ENCODE assay signal across 1 cellular context in the genomic region with DNA sequence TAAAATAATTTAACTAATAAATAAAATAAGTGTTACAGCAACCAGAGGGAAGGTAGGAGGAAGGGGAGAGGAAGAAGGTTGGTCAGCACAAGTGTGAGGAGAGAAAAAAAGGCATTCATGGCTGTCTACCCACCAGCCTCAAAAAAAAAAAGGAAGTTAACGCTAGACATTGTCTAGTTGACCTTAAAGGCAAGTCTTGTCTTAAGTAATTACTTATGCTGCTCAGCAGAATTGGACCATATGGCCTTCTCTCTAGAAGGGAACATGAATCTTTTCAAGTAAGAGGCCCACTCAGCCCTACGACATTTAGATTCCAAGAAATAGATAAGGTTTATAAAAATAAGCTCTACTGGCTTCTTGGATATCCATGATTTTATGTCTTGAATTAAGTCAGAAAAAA.
TF ChIP-seq lines count a peak whose summit lies in the region.

No MANE protein-coding gene starts in this region.

TF ChIP-seq in GM23338, 12 proteins besides CTCF, POLR2A, EP300 and RAD21 (continued from another document):
- TF ChIP-seq ZNF462 (CRISPR knock-in tag; IDR thresholded peaks at IDR 0.05): no peak
- TF ChIP-seq, protein P1, sequence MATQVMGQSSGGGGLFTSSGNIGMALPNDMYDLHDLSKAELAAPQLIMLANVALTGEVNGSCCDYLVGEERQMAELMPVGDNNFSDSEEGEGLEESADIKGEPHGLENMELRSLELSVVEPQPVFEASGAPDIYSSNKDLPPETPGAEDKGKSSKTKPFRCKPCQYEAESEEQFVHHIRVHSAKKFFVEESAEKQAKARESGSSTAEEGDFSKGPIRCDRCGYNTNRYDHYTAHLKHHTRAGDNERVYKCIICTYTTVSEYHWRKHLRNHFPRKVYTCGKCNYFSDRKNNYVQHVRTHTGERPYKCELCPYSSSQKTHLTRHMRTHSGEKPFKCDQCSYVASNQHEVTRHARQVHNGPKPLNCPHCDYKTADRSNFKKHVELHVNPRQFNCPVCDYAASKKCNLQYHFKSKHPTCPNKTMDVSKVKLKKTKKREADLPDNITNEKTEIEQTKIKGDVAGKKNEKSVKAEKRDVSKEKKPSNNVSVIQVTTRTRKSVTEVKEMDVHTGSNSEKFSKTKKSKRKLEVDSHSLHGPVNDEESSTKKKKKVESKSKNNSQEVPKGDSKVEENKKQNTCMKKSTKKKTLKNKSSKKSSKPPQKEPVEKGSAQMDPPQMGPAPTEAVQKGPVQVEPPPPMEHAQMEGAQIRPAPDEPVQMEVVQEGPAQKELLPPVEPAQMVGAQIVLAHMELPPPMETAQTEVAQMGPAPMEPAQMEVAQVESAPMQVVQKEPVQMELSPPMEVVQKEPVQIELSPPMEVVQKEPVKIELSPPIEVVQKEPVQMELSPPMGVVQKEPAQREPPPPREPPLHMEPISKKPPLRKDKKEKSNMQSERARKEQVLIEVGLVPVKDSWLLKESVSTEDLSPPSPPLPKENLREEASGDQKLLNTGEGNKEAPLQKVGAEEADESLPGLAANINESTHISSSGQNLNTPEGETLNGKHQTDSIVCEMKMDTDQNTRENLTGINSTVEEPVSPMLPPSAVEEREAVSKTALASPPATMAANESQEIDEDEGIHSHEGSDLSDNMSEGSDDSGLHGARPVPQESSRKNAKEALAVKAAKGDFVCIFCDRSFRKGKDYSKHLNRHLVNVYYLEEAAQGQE (IDR thresholded peaks at IDR 0.05; ENCODE audit: unreplicated experiment): no peak
